Comparison of ENCODE assay signal across 1 cellular context in genomic region chr9:131946169-131946568, GRCh38.
TF ChIP-seq lines count a peak whose summit lies in the region.

No MANE protein-coding gene starts in this region.

TF ChIP-seq in SK-N-SH, 30 proteins besides CTCF, POLR2A, EP300 and RAD21 (continued from another document):
- no peak for TF ChIP-seq IRF3 (IDR thresholded peaks at IDR 0.05; ENCODE audit: low read depth, low read length)
- no peak for TF ChIP-seq MXI1 (IDR thresholded peaks at IDR 0.05; ENCODE audit: low read depth, low read length)
- TF ChIP-seq YY1 (IDR thresholded peaks at IDR 0.05; ENCODE audit: low read depth): no peak
- no peak for TF ChIP-seq NRF1 (IDR thresholded peaks at IDR 0.05; ENCODE audit: low read depth, low read length)
